27 cellular contexts compared by ENCODE assay signal in the genomic region with DNA sequence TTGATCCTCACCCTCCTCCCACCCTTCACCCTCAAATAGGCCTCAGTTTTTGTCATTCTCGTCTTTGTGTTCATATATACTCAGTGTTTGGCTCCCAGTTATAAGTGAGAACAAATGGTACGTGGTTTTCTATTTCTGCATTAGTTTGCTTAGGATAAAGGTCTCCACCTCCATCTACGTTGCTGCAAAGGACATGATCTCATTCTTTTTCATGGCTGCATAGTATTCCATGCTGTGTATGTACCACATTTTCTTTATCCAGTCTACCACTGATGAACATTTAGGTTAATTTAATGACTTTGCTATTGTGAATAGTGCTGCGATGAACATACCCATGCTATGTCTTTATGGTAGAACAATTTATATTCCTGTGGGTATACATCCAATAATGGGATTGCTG.
DNase-seq lines count a peak whose midpoint lies in the region; ATAC-seq, FAIRE-seq and TF ChIP-seq lines count a peak whose summit lies in the region.
"Had no signal": no experiment of that assay in that cellular context is flagged by ENCODE, and none has a peak within 500 bp of the region (broad histone marks: within the 10 kb centered on the region; RNA-seq: fewer than 3 reads in every experiment).

No MANE protein-coding gene starts in this region.

- no peak overlapping the region for H3K27ac ChIP-seq in H1 (ENCODE audit: low read depth, low read length)
- no peak overlapping the region for H3K27ac ChIP-seq in neural progenitor cell
- H3K27ac ChIP-seq in thyroid gland: no peak overlapping the region
- H3K27ac ChIP-seq: BLaER1 had no signal

- H2BK15ac ChIP-seq in H1 (ENCODE audit: low read length): no peak overlapping the region

- H3K27ac Mint-ChIP-seq in WTC11 (no peak overlapping the region), neural progenitor cell (no peak overlapping the region)
- H3K27ac Mint-ChIP-seq: CD14-positive monocyte; CD4-positive, alpha-beta memory T cell; CD4-positive, CD25-positive, alpha-beta regulatory T cell; CD8-positive, alpha-beta memory T cell had no signal

- no peak overlapping the region for H4K8ac ChIP-seq in H1 (ENCODE audit: extremely low read depth, insufficient read depth, low read length)

- no peaks in the 10 kb centered on the region for H3K79me2 ChIP-seq in H1 (ENCODE audit: control insufficient read depth in 1 of 2, insufficient read depth in 2 of 2, low read length in 2 of 2)
- H3K79me2 ChIP-seq in neural progenitor cell (ENCODE audit: low read depth): no peaks in the 10 kb centered on the region

- no peak overlapping the region for H2BK20ac ChIP-seq in H1 (ENCODE audit: low read length)

- H3K9ac ChIP-seq in H1 (replicated peaks in 1 of 4; ENCODE audit: extremely low read depth in 1 of 4, low read depth in 3 of 4, low read length in 3 of 4): no peak overlapping the region
- H3K9ac ChIP-seq in neural progenitor cell: no peak overlapping the region
- H3K9ac ChIP-seq: BLaER1 had no signal

- H4K20me1 ChIP-seq in H1 (replicated peaks in 1 of 2; ENCODE audit: control insufficient read depth in 1 of 2, insufficient read depth in 2 of 2, low read length in 2 of 2) (no peaks in the 10 kb centered on the region), neural progenitor cell (ENCODE audit: low read depth) (no peaks in the 10 kb centered on the region)
- H4K20me1 ChIP-seq: BLaER1 had no signal

- H3K9me3 Mint-ChIP-seq in WTC11: peaks cover 17% of the 10 kb centered on the region
- peaks cover 7% of the 10 kb centered on the region for H3K9me3 Mint-ChIP-seq in neural progenitor cell

- no peaks in the 10 kb centered on the region for H3K4me1 ChIP-seq in H1 (replicated peaks in 1 of 4; ENCODE audit: control insufficient read depth in 3 of 4, insufficient read depth in 4 of 4, low read length in 3 of 4)
- H3K4me1 ChIP-seq in neural progenitor cell: no peaks in the 10 kb centered on the region
- H3K4me1 ChIP-seq in thyroid gland: no peaks in the 10 kb centered on the region
- H3K4me1 ChIP-seq: BE2C, BLaER1 had no signal

- intact Hi-C loops in thyroid gland (cut with DNase I): no loop called here

- no peak overlapping the region for H3K4me3 ChIP-seq in H1 (ENCODE audit: extremely low read depth in 1 of 4, insufficient read depth in 2 of 4, low read depth in 3 of 4, low read length in 4 of 4)
- no peak overlapping the region for H3K4me3 ChIP-seq in neural progenitor cell
- no peak overlapping the region for H3K4me3 ChIP-seq in thyroid gland (replicated peaks in 1 of 3)
- H3K4me3 ChIP-seq: BLaER1, GM12878 had no signal

- no peak for FAIRE-seq in H1 (lab: Jason Lieb, UNC)
- FAIRE-seq: A204.1, GM12878, GM12892, GM18507 had no signal

- H3K4me2 ChIP-seq in H1 (ENCODE audit: insufficient read depth in 1 of 2, low read depth in 2 of 2, low read length in 2 of 2) (no peak overlapping the region), neural progenitor cell (no peak overlapping the region)
- H3K4me2 ChIP-seq: BLaER1 had no signal

- no peaks in the 10 kb centered on the region for H3F3A ChIP-seq in neural progenitor cell (ENCODE audit: low read depth)

- TF ChIP-seq POLR2A in H1 (IDR thresholded peaks at IDR 0.05; ENCODE audit: control extremely low read depth in 1 of 2, low read depth in 2 of 2, low read length in 2 of 2): no peak
- TF ChIP-seq POLR2A in thyroid gland (IDR thresholded peaks at IDR 0.05): no peak

- no peak overlapping the region for H3K14ac ChIP-seq in H1 (ENCODE audit: insufficient read length)

- H3K4me3 Mint-ChIP-seq in WTC11: no peak overlapping the region
- H3K4me3 Mint-ChIP-seq in neural progenitor cell: peak overlapping the region; percentile 3
- H3K4me3 Mint-ChIP-seq: CD14-positive monocyte; CD4-positive, alpha-beta memory T cell; CD4-positive, CD25-positive, alpha-beta regulatory T cell; CD8-positive, alpha-beta memory T cell had no signal

- no peak overlapping the region for H2AFZ ChIP-seq in H1 (ENCODE audit: low read length)
- no peak overlapping the region for H2AFZ ChIP-seq in neural progenitor cell (replicated peaks)

- H3K27me3 Mint-ChIP-seq in WTC11 (ENCODE audit: low read depth) (peaks cover 22% of the 10 kb centered on the region), neural progenitor cell (ENCODE audit: insufficient read depth, low read depth) (no peaks in the 10 kb centered on the region)
- H3K27me3 Mint-ChIP-seq: CD4-positive, alpha-beta memory T cell; CD4-positive, CD25-positive, alpha-beta regulatory T cell had no signal

- no peak overlapping the region for H2BK12ac ChIP-seq in H1 (ENCODE audit: low read depth, low read length)

- H3K23me2 ChIP-seq in H1 (ENCODE audit: low read depth, low read length): no peaks in the 10 kb centered on the region; the same call in 1 of the 2 replicates

- H3K4me1 Mint-ChIP-seq in WTC11: no peaks in the 10 kb centered on the region
- peaks cover 4% of the 10 kb centered on the region for H3K4me1 Mint-ChIP-seq in neural progenitor cell
- H3K4me1 Mint-ChIP-seq: CD14-positive monocyte; CD4-positive, alpha-beta memory T cell; CD4-positive, CD25-positive, alpha-beta regulatory T cell; CD8-positive, alpha-beta memory T cell had no signal

- no peak overlapping the region for H2AK5ac ChIP-seq in H1 (ENCODE audit: low read depth, low read length)

- no peak for ATAC-seq in WTC11
- ATAC-seq: GM12878 had no signal

- CTCF ChIA-PET in WTC11 (lab: Charles Lee) (no interaction called here), H1 (lab: Charles Lee; ENCODE audit: partially characterized antibody) (no interaction called here)

- H3K27me3 ChIP-seq in H1 (replicated peaks in 1 of 4; ENCODE audit: control insufficient read depth in 3 of 4, extremely low read depth in 1 of 4, insufficient read depth in 3 of 4, low read length in 3 of 4): no peaks in the 10 kb centered on the region
- no peaks in the 10 kb centered on the region for H3K27me3 ChIP-seq in neural progenitor cell
- H3K27me3 ChIP-seq in thyroid gland: no peaks in the 10 kb centered on the region
- H3K27me3 ChIP-seq: BE2C, BLaER1 had no signal

- H4K5ac ChIP-seq in H1 (ENCODE audit: insufficient read length, low read depth, low read length): no peak overlapping the region

- no peak for TF ChIP-seq CTCF in WTC11 (IDR thresholded peaks at IDR 0.05)
- no peak for TF ChIP-seq CTCF in H1 (IDR thresholded peaks at IDR 0.05; ENCODE audit: control extremely low read depth in 1 of 3, insufficient read depth in 1 of 3, low read depth in 1 of 3, low read length in 3 of 3)
- TF ChIP-seq CTCF in neural progenitor cell (IDR thresholded peaks at IDR 0.05): no peak
- TF ChIP-seq CTCF in thyroid gland (IDR thresholded peaks at IDR 0.05): no peak

- no peaks in the 10 kb centered on the region for H3K36me3 ChIP-seq in H1 (ENCODE audit: control insufficient read depth in 2 of 4, insufficient read depth in 4 of 4, low read length in 3 of 4)
- H3K36me3 ChIP-seq in neural progenitor cell: no peaks in the 10 kb centered on the region
- H3K36me3 ChIP-seq in thyroid gland: no peaks in the 10 kb centered on the region
- H3K36me3 ChIP-seq: BE2C, BLaER1 had no signal

- TF ChIP-seq EP300 in H1 (IDR thresholded peaks at IDR 0.05; ENCODE audit: borderline replicate concordance in 1 of 2, low read depth in 2 of 2, low read length in 2 of 2): no peak

- no peak overlapping the region for H2BK120ac ChIP-seq in H1 (replicated peaks; ENCODE audit: low read depth, low read length)

- H3K79me1 ChIP-seq in H1 (ENCODE audit: low read depth, low read length): no peaks in the 10 kb centered on the region

- 94% methylated on average over 4 of the region's 4 CpGs; no CpG with 5 or more reads in 1 of the 2 experiments for WGBS in H1 (ENCODE audit: extremely low coverage in 1 of 2, insufficient coverage in 1 of 2, insufficient read length in 1 of 2, insufficient replicate concordance in 2 of 2, low coverage in 1 of 2, low lambda C conversion rate in 2 of 2, missing lambda C conversion rate in 1 of 2), 2 experiments
- WGBS in thyroid gland, 2 donors: 86 to 89% methylated on average over 4 of the region's 4 CpGs

- no peak for DNase-seq in WTC11 (ENCODE audit: low spot score)
- DNase-seq in H1 (ENCODE audit: low read depth in 1 of 2, low spot score in 2 of 2): no peak
- no peak for DNase-seq in neural progenitor cell (ENCODE audit: low spot score)
- no peak for DNase-seq in thyroid gland
- DNase-seq in NOMO-1 (lab: John Stamatoyannopoulos, UW; ENCODE audit: unreplicated experiment in 2 of 2): no peak
- no peak for DNase-seq in iPS-NIHi11 (ENCODE audit: low spot score)
- DNase-seq: 8988T; ACHN; BE2C; C1 segment of cervical spinal cord; CD4-positive, alpha-beta memory T cell; CD4-positive, CD25-positive, alpha-beta regulatory T cell; CD8-positive, alpha-beta memory T cell; COR-L47; DMS 273 treated with DMSO at 0.1 percent for 48 hours; DMS153; DMS53; DMS79; DND-41; EL; GDM1 had no signal

- peaks cover 1 to 6% of the 10 kb centered on the region in 2 experiments; a peak in 1 of 4 replicates for H3K9me3 ChIP-seq in H1 (ENCODE audit: insufficient read depth in 2 of 2, low read depth in 1 of 2, low read length in 1 of 2)
- H3K9me3 ChIP-seq in neural progenitor cell (ENCODE audit: low read depth): peaks cover 3% of the 10 kb centered on the region
- H3K9me3 ChIP-seq in thyroid gland: no peaks in the 10 kb centered on the region
- H3K9me3 ChIP-seq: BE2C had no signal

- TF ChIP-seq RAD21 in H1 (IDR thresholded peaks at IDR 0.05 in 1 of 2, conservative IDR thresholded peaks at IDR 0.05 in 1 of 2; ENCODE audit: low read depth in 2 of 2, low read length in 2 of 2): no peak

- H4K91ac ChIP-seq in H1 (replicated peaks; ENCODE audit: insufficient read length, low read length): no peak overlapping the region

- no peak overlapping the region for H3K18ac ChIP-seq in H1 (ENCODE audit: extremely low read depth, low read length)

- H3K36me3 Mint-ChIP-seq in WTC11: peaks cover 7% of the 10 kb centered on the region; the same call in 1 of the 2 replicates
- H3K36me3 Mint-ChIP-seq in neural progenitor cell: no peaks in the 10 kb centered on the region
- H3K36me3 Mint-ChIP-seq: CD14-positive monocyte; CD4-positive, alpha-beta memory T cell; CD4-positive, CD25-positive, alpha-beta regulatory T cell; CD8-positive, alpha-beta memory T cell had no signal

- no peak overlapping the region for H3K4ac ChIP-seq in H1 (replicated peaks; ENCODE audit: insufficient read length, low read depth, low read length)

- H2BK5ac ChIP-seq in H1 (ENCODE audit: low read depth, low read length): no peak overlapping the region

- H3K23ac ChIP-seq in H1 (ENCODE audit: insufficient read length): no peak overlapping the region

- POLR2A ChIA-PET in WTC11 (lab: Charles Lee): no interaction called here
- POLR2A ChIA-PET in H1 (lab: Charles Lee; ENCODE audit: partially characterized antibody): no interaction called here

- H3K56ac ChIP-seq in H1 (replicated peaks; ENCODE audit: insufficient read length, low read depth, low read length): no peak overlapping the region

TF ChIP-seq in WTC11, 78 proteins besides CTCF, POLR2A, EP300 and RAD21:
- TF ChIP-seq GRHL2 (CRISPR knock-in tag; IDR thresholded peaks at IDR 0.05; ENCODE audit: insufficient replicate concordance, severe bottlenecking) (no peak), GTF2I (CRISPR knock-in tag; conservative IDR thresholded peaks at IDR 0.05) (0 out of 2 replicates have a peak, but pooled peaks have one; percentile 6)
TF ChIP-seq in WTC11: peak in this region for 1.

TF ChIP-seq in H1, 55 proteins besides CTCF, POLR2A, EP300 and RAD21 (continues in another document):
- TF ChIP-seq HDAC6 (IDR thresholded peaks at IDR 0.05; ENCODE audit: low read depth, low read length) (no peak), TEAD4 (IDR thresholded peaks at IDR 0.05; ENCODE audit: low read depth, low read length) (no peak), POU5F1 (IDR thresholded peaks at IDR 0.05; ENCODE audit: low read depth, low read length) (no peak)
